8 cellular contexts compared by ENCODE assay signal in genomic region chr4:40149960-40150385, GRCh38. TPM values are rescaled to one million over a fixed set of nuclear protein-coding genes. Genes with fewer than 3 reads are reported as not detected.
DNase-seq lines count a peak whose midpoint lies in the region; ATAC-seq and TF ChIP-seq lines count a peak whose summit lies in the region.

No MANE protein-coding gene starts in this region.

- WGBS in gastroesophageal sphincter (ENCODE audit: low coverage in 1 of 2), 2 donors = 93 to 95% methylated on average over 3 of the region's 3 CpGs
- 93 to 96% (median 94%) methylated on average over 3 of the region's 3 CpGs for WGBS in psoas muscle, 3 donors

- no peak for TF ChIP-seq EP300 in gastroesophageal sphincter (IDR thresholded peaks at IDR 0.05)

- H3K36me3 ChIP-seq in BJ (ENCODE audit: control insufficient read depth, insufficient read depth, low read length) = no peaks in the 10 kb centered on the region
- H3K36me3 ChIP-seq in MG63 = no peaks in the 10 kb centered on the region
- H3K36me3 ChIP-seq in gastroesophageal sphincter = peaks cover 0 to 3% of the 10 kb centered on the region in 2 donors
- peaks cover 0 to 6% of the 10 kb centered on the region in 2 donors for H3K36me3 ChIP-seq in psoas muscle (ENCODE audit: insufficient read depth in 1 of 2, low read depth in 1 of 2)

- TF ChIP-seq POLR2A in gastroesophageal sphincter (IDR thresholded peaks at IDR 0.05) = no peak

- POLR2A ChIA-PET in BJ (lab: Charles Lee) = no interaction called here

- H3K4me1 ChIP-seq in gastroesophageal sphincter = no peaks in the 10 kb centered on the region
- H3K4me1 ChIP-seq in psoas muscle = no peaks in the 10 kb centered on the region

- H3K27me3 ChIP-seq in BJ (ENCODE audit: control insufficient read depth, insufficient read depth, low read length) (no peaks in the 10 kb centered on the region), MG63 (no peaks in the 10 kb centered on the region), gastroesophageal sphincter (no peaks in the 10 kb centered on the region), psoas muscle (ENCODE audit: insufficient read depth in 3 of 3, low read length in 2 of 3) (no peaks in the 10 kb centered on the region)

- intact Hi-C loops in psoas muscle (cut with DNase I) = loop anchor here (2.0 kb wide), 1 partner anchor 159 kb away; no protein-coding TSS in a partner anchor

- ATAC-seq in gastroesophageal sphincter (no peak), psoas muscle (peak in 3 of 4 donors; percentile 63 to 69 (median 65)), GM21737 (IDR thresholded peaks at IDR 0.05; ENCODE audit: unreplicated experiment) (no peak)

- no peak overlapping the region for H3K27ac ChIP-seq in gastroesophageal sphincter
- H3K27ac ChIP-seq in psoas muscle = no peak overlapping the region

- no peak overlapping the region for H3K4me3 ChIP-seq in BJ (ENCODE audit: low read depth, low read length)
- H3K4me3 ChIP-seq in MG63 = no peak overlapping the region
- no peak overlapping the region for H3K4me3 ChIP-seq in gastroesophageal sphincter
- H3K4me3 ChIP-seq in psoas muscle = no peak overlapping the region

- DNase-seq in BJ (ENCODE audit: low read depth) (peak; percentile 4), GM19240 (ENCODE audit: insufficient read length, low spot score) (peak; percentile 23), MG63 (peak; percentile 17), SK-MEL-5 (ENCODE audit: low read depth, low spot score) (peak; percentile 79), psoas muscle (peak in 1 of 2 donors; percentile 25)
- DNase-seq in activated effector memory CD4-positive, alpha-beta T cell treated with Interleukin-2 at 50 U/mL for 16 hours = peak; percentile 45

- in situ Hi-C loops in SK-MEL-5 (cut with HindIII; ENCODE audit: low pct_unique_long_range_greater_than_20kb, low sequenced_read_pairs) = no loop called here

- CTCF ChIA-PET in BJ (lab: Yijun Ruan, JAX) = interaction anchor here (0.7 to 1.6 kb wide), 7 partner anchors 12 to 569 kb away, joined by 3 to 6 read pairs (median 3); no protein-coding TSS in a partner anchor

- peak; percentile 68 for TF ChIP-seq CTCF in BJ (IDR thresholded peaks at IDR 0.05; ENCODE audit: insufficient read depth, low read depth, low read length)
- TF ChIP-seq CTCF in gastroesophageal sphincter (IDR thresholded peaks at IDR 0.05) = peak; percentile 73 to 85 (median 84)
- peak; percentile 84 for TF ChIP-seq CTCF in psoas muscle (IDR thresholded peaks at IDR 0.05)

- no peaks in the 10 kb centered on the region for H3K9me3 ChIP-seq in MG63
- H3K9me3 ChIP-seq in gastroesophageal sphincter = no peaks in the 10 kb centered on the region
- H3K9me3 ChIP-seq in psoas muscle = no peaks in the 10 kb centered on the region

RNA-seq across cellular contexts. Expression of gene RHOH, which starts 46.9 kb away (rescaled TPM):
- polyA plus RNA-seq in BJ (2011; rRNA removed) = not detected in 2 replicates
- polyA minus RNA-seq in BJ (2011; rRNA and poly(A)+ RNA removed) = not detected in 2 replicates
- not detected in 2 replicates for total RNA-seq in MG63 (2014; rRNA removed; shearing (Covaris generic); ENCODE audit: low replicate concordance)
- total RNA-seq in SK-MEL-5 (2014; rRNA removed; shearing (Covaris generic)) = not detected in 2 replicates
- polyA plus RNA-seq in SK-MEL-5 (2015; cell fraction: cytosol; rRNA removed) = not detected in 2 replicates
- not detected in 2 replicates for polyA plus RNA-seq in SK-MEL-5 (2015; cell fraction: nucleus; rRNA removed)
- total RNA-seq in gastroesophageal sphincter = 1 to 10 TPM in 2 of 4 donors, under 1 TPM in 2; 0.42 to 4.4 (median 1.0) TPM
- under 1 TPM in 3 of 4 donors, not detected in 1; 0.23 to 0.68 (median 0.30) TPM for total RNA-seq in psoas muscle
- polyA plus RNA-seq in psoas muscle = under 1 TPM; 0.04 to 0.15 (median 0.13) TPM

Comparison
In these comparisons a context has a peak if more than half of its experiments do, and no peak if none do; other contexts are left out.
1. ATAC-seq: peak in psoas muscle (3 of 4); none in gastroesophageal sphincter (single experiment) and GM21737 (single experiment).
2. Peak in every context shown above with its lines, with median percentiles within 50 percentile points of each other: CTCF ChIP-seq.